In the genomic region with DNA sequence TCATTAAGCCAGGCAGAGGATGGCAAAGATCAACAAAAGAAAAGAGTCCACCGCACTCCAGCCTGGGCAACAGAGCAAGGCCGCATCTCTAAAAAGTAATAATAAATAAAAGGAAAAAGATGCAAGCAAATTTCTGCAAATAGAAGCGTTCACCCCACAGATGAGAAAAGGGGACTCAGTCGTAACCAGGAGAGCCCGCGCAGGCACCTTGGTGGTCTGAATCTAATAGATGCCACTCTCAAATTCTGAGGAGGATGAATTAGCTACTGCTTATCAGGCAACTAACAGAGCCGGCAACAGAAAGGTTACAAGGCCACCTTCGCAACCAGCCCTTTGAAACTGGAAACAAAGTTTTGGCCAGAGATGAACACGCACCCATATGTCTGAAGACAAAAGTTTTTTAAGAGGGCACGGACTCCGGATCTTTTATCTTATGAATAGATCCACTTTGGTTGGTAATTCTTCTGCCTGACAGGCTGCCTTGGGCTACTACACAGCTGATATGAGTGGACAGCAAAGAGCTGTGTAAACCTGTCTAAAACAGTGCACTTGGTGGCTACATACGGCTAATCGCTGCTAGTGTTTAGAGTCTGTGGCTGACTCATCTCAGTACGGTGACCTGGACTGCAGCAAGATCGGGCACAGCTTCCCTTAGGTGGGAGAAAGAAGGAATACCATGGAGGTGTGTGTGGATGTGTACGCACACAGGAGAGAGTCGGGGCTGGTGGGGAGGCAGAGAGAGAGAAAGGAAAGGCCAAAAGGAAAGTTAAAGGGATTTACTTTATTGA, we compare ENCODE assay signal across 1 cellular context.
TF ChIP-seq lines count a peak whose summit lies in the region.

No MANE protein-coding gene starts in this region.

TF ChIP-seq in IMR-90, 13 proteins besides CTCF, POLR2A, EP300 and RAD21:
- TF ChIP-seq FOS (IDR thresholded peaks at IDR 0.05; ENCODE audit: low read depth, low read length) (no peak), MXI1 (IDR thresholded peaks at IDR 0.05; ENCODE audit: borderline replicate concordance, low read depth, low read length) (no peak), BHLHE40 (IDR thresholded peaks at IDR 0.05; ENCODE audit: low read depth, low read length) (no peak), NFE2L2 (IDR thresholded peaks at IDR 0.05; ENCODE audit: low read depth, low read length) (no peak), RCOR1 (IDR thresholded peaks at IDR 0.05; ENCODE audit: insufficient replicate concordance, low read length) (no peak), ELK1 (IDR thresholded peaks at IDR 0.05; ENCODE audit: borderline replicate concordance, low read depth, low read length) (no peak)
